Comparison of ENCODE assay signal across 1 cellular context in the genomic region with DNA sequence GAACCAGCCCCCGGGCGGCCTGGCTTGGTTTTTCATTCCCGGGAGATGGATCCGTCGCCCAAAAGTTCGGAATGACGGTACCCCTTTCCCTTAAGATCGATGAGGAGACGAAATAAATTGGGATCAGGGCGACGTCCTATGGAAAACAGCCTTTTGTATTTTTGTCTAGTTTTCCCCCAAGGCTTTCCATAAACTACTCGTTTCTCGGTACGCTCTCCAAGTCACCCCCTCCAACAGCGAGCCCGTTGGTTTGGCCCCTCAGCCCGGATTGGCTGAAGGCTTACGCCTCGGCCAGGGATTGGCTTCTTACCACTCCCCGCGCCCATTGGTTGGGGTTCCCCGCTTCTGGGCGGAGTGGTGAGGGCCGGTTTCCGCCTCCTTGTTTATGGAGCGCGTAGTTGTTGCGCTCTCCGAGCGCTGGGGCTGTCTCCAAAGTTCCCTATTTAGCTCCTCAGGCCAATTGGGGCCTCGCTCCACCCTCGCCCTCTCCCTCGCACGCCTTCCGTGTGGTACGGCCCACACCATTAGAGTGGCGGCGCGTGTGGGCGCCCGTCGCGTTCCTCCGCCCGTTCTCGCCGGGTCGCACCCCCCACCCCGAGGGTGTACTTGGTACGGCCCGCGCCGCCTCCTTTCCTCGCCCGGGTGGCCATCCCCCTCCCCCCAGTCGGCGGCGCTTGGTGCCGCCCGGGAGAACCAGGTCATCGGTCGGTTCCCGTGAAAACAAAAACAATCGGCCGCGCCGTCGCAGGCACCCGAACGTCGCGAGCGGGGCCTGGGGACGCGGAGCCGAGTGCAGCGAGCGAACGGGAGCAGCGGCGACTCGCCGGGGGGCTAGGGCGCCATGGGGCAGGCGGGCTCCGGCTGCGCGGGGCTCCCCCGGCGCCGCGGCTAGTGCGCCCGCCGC.
TF ChIP-seq lines count a peak whose summit lies in the region.
"Not testable (repeated sequence)": the region's sequence is repeated elsewhere in the genome, so short reads cannot be mapped to it uniquely, and the experiment has no call there.

A gene with protein sequence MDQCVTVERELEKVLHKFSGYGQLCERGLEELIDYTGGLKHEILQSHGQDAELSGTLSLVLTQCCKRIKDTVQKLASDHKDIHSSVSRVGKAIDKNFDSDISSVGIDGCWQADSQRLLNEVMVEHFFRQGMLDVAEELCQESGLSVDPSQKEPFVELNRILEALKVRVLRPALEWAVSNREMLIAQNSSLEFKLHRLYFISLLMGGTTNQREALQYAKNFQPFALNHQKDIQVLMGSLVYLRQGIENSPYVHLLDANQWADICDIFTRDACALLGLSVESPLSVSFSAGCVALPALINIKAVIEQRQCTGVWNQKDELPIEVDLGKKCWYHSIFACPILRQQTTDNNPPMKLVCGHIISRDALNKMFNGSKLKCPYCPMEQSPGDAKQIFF (plus strand): TSS at position 655 of the 904 bp plus-strand sequence. CDS start 377 bp downstream, outside the sequence.

TF ChIP-seq in K562, 482 proteins besides CTCF, POLR2A, EP300 and RAD21 (continued from another document):
- TF ChIP-seq, protein P1, sequence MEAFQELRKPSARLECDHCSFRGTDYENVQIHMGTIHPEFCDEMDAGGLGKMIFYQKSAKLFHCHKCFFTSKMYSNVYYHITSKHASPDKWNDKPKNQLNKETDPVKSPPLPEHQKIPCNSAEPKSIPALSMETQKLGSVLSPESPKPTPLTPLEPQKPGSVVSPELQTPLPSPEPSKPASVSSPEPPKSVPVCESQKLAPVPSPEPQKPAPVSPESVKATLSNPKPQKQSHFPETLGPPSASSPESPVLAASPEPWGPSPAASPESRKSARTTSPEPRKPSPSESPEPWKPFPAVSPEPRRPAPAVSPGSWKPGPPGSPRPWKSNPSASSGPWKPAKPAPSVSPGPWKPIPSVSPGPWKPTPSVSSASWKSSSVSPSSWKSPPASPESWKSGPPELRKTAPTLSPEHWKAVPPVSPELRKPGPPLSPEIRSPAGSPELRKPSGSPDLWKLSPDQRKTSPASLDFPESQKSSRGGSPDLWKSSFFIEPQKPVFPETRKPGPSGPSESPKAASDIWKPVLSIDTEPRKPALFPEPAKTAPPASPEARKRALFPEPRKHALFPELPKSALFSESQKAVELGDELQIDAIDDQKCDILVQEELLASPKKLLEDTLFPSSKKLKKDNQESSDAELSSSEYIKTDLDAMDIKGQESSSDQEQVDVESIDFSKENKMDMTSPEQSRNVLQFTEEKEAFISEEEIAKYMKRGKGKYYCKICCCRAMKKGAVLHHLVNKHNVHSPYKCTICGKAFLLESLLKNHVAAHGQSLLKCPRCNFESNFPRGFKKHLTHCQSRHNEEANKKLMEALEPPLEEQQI (IDR thresholded peaks at IDR 0.05) = peak; percentile 75
- TF ChIP-seq ZFX (CRISPR knock-in tag; IDR thresholded peaks at IDR 0.05) = 0 out of 2 replicates have a peak, but pooled peaks have one; percentile 17
- peak; percentile 84 for TF ChIP-seq HNRNPLL (IDR thresholded peaks at IDR 0.05; ENCODE audit: low read depth, low read length, poor library complexity, severe bottlenecking)
- peak; percentile 86 for TF ChIP-seq POLR2G (IDR thresholded peaks at IDR 0.05; ENCODE audit: low read depth, low read length)
- peak; percentile 56 for TF ChIP-seq ELF1 (tag; IDR thresholded peaks at IDR 0.05)
- TF ChIP-seq CXXC5 (CRISPR knock-in tag; IDR thresholded peaks at IDR 0.05) = peak; percentile 67
- TF ChIP-seq TAF1 (IDR thresholded peaks at IDR 0.05; ENCODE audit: control insufficient read depth, extremely low read depth, insufficient read depth, low read length, severe bottlenecking) = peak; percentile 45
- TF ChIP-seq MAZ (CRISPR knock-in tag; conservative IDR thresholded peaks at IDR 0.05 in 1 of 2, IDR thresholded peaks at IDR 0.05 in 1 of 2) = peak; percentile 38 to 71; a peak in 3 of 4 replicates
- peak; percentile 74 for TF ChIP-seq TCF7L2 (IDR thresholded peaks at IDR 0.05; ENCODE audit: low read depth, low read length)
- peak; percentile 47; the same call in 1 of the 2 replicates for TF ChIP-seq PHF8 (IDR thresholded peaks at IDR 0.05; ENCODE audit: borderline replicate concordance, low read length)
- 0 out of 2 replicates have a peak, but pooled peaks have one; percentile 51 for TF ChIP-seq BHLHE40 (IDR thresholded peaks at IDR 0.05; ENCODE audit: low read length)
- TF ChIP-seq, protein P2, sequence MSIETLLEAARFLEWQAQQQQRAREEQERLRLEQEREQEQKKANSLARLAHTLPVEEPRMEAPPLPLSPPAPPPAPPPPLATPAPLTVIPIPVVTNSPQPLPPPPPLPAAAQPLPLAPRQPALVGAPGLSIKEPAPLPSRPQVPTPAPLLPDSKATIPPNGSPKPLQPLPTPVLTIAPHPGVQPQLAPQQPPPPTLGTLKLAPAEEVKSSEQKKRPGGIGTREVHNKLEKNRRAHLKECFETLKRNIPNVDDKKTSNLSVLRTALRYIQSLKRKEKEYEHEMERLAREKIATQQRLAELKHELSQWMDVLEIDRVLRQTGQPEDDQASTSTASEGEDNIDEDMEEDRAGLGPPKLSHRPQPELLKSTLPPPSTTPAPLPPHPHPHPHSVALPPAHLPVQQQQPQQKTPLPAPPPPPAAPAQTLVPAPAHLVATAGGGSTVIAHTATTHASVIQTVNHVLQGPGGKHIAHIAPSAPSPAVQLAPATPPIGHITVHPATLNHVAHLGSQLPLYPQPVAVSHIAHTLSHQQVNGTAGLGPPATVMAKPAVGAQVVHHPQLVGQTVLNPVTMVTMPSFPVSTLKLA (conservative IDR thresholded peaks at IDR 0.05) = 0 out of 4 replicates have a peak, but pooled peaks of 1 of the 2 experiments have one; percentile 35
- TF ChIP-seq CC2D1A (IDR thresholded peaks at IDR 0.05) = 0 out of 2 replicates have a peak, but pooled peaks have one; percentile 61
- TF ChIP-seq RBBP5 (IDR thresholded peaks at IDR 0.05; ENCODE audit: borderline replicate concordance, insufficient read depth, low read length, poor library complexity, severe bottlenecking) = peak; percentile 13
- peak; percentile 45 for TF ChIP-seq CREB1 (IDR thresholded peaks at IDR 0.05)
- TF ChIP-seq CREB1 (CRISPR knock-in tag; IDR thresholded peaks at IDR 0.05); ATF1 (tag; IDR thresholded peaks at IDR 0.05): not testable (repeated sequence)
- peak; percentile 51; the same call in 1 of the 2 replicates for TF ChIP-seq GABPA (tag; conservative IDR thresholded peaks at IDR 0.05; ENCODE audit: low read depth)
- peak; percentile 93 for TF ChIP-seq ZNF444 (CRISPR knock-in tag; IDR thresholded peaks at IDR 0.05)
- peak; percentile 37 for TF ChIP-seq ASH1L (IDR thresholded peaks at IDR 0.05; ENCODE audit: borderline replicate concordance, low read depth, partially characterized antibody)
- peak; percentile 81 for TF ChIP-seq RBFOX2 (IDR thresholded peaks at IDR 0.05; ENCODE audit: low read depth, low read length)
- TF ChIP-seq ATF7 (IDR thresholded peaks at IDR 0.05) = peak; percentile 89
- TF ChIP-seq NONO (IDR thresholded peaks at IDR 0.05; ENCODE audit: low read depth in 2 of 2, low read length in 1 of 2) = peak; percentile 23 to 93; a peak in 2 of 4 replicates
- 0 out of 2 replicates have a peak, but pooled peaks have one; percentile 12 for TF ChIP-seq ATF1 (CRISPR knock-in tag; IDR thresholded peaks at IDR 0.05)
- TF ChIP-seq, protein P3, sequence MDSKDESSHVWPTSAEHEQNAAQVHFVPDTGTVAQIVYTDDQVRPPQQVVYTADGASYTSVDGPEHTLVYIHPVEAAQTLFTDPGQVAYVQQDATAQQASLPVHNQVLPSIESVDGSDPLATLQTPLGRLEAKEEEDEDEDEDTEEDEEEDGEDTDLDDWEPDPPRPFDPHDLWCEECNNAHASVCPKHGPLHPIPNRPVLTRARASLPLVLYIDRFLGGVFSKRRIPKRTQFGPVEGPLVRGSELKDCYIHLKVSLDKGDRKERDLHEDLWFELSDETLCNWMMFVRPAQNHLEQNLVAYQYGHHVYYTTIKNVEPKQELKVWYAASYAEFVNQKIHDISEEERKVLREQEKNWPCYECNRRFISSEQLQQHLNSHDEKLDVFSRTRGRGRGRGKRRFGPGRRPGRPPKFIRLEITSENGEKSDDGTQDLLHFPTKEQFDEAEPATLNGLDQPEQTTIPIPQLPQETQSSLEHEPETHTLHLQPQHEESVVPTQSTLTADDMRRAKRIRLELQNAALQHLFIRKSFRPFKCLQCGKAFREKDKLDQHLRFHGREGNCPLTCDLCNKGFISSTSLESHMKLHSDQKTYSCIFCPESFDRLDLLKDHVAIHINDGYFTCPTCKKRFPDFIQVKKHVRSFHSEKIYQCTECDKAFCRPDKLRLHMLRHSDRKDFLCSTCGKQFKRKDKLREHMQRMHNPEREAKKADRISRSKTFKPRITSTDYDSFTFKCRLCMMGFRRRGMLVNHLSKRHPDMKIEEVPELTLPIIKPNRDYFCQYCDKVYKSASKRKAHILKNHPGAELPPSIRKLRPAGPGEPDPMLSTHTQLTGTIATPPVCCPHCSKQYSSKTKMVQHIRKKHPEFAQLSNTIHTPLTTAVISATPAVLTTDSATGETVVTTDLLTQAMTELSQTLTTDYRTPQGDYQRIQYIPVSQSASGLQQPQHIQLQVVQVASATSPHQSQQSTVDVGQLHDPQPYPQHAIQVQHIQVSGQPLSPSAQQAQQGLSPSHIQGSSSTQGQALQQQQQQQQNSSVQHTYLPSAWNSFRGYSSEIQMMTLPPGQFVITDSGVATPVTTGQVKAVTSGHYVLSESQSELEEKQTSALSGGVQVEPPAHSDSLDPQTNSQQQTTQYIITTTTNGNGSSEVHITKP (IDR thresholded peaks at IDR 0.05; ENCODE audit: partially characterized antibody) = peak; percentile 95
- TF ChIP-seq KDM5B (IDR thresholded peaks at IDR 0.05; ENCODE audit: insufficient replicate concordance, low read depth, low read length) = peak; percentile 28
- TF ChIP-seq CREM (IDR thresholded peaks at IDR 0.05; ENCODE audit: low read depth) = peak; percentile 42
- TF ChIP-seq KDM1A (IDR thresholded peaks at IDR 0.05) = peak in 1 of 2 experiments; percentile 83; a peak in 1 of 4 replicates
- peak; percentile 88 for TF ChIP-seq MBD2 (IDR thresholded peaks at IDR 0.05; ENCODE audit: borderline replicate concordance, low read depth)
- TF ChIP-seq, protein P4, sequence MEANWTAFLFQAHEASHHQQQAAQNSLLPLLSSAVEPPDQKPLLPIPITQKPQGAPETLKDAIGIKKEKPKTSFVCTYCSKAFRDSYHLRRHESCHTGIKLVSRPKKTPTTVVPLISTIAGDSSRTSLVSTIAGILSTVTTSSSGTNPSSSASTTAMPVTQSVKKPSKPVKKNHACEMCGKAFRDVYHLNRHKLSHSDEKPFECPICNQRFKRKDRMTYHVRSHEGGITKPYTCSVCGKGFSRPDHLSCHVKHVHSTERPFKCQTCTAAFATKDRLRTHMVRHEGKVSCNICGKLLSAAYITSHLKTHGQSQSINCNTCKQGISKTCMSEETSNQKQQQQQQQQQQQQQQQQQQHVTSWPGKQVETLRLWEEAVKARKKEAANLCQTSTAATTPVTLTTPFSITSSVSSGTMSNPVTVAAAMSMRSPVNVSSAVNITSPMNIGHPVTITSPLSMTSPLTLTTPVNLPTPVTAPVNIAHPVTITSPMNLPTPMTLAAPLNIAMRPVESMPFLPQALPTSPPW (CRISPR knock-in tag; IDR thresholded peaks at IDR 0.05) = peak; percentile 65
- peak; percentile 25 for TF ChIP-seq FOS (IDR thresholded peaks at IDR 0.05; ENCODE audit: extremely low read depth, insufficient read length)
- TF ChIP-seq NFYB (IDR thresholded peaks at IDR 0.05; ENCODE audit: extremely low read depth, insufficient read length) = peak; percentile 54
TF ChIP-seq in K562: peak in this region for 33; not testable (repeated sequence) for 449.
